Comparison of ENCODE assay signal across 24 cellular contexts in the genomic region with DNA sequence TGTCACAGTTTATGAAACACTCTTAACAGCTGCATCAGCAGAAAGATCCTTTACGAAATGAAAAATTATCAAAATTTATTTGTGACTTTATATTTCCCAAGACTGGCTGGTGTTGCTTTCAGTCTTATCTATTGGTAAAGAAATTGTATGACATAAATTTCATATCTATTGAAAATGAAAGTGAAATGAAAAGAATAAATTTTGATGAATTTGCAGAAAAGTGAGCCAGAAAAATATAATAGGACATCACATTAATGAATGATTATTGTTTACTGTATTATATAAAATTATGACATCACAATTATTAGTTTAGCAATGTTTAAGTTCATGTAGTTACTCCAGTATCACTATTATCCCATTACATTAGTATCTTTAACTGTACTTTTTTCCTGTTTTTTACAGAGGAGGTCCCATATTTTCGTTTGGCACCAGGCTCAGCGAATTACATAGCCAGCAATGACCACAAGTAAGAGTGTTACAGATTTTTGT.
"Had no signal": no experiment of that assay in that cellular context is flagged by ENCODE, and none has a peak within 500 bp of the region (broad histone marks: within the 10 kb centered on the region; RNA-seq: fewer than 3 reads in every experiment).

No MANE protein-coding gene starts in this region.

- H3K27ac Mint-ChIP-seq: nephron progenitor cell; stimulated activated naive B cell treated with anti-CD40 and anti-IgM and Interleukin-4, amounts not matched to agents 10 μg/mL and 1 μg/mL and 100 μg/mL, for 72 hours; stimulated activated naive CD8-positive, alpha-beta T cell treated with anti-CD3 and anti-CD28 coated beads, Interleukin-15, amount 100 ng/mL, for 72 hours had no signal

- H3K9me3 Mint-ChIP-seq: immature natural killer cell; naive B cell; nephron progenitor cell; stimulated activated naive B cell treated with anti-CD40 and anti-IgM and Interleukin-4, amounts not matched to agents 10 μg/mL and 1 μg/mL and 100 μg/mL, for 72 hours; stimulated activated naive CD8-positive, alpha-beta T cell treated with anti-CD3 and anti-CD28 coated beads, Interleukin-15, amount 100 ng/mL, for 72 hours had no signal

- H3K27me3 ChIP-seq: gastroesophageal sphincter, testis, tibial nerve, upper lobe of right lung, vagina had no signal

- H3K4me3 ChIP-seq: coronary artery, gastroesophageal sphincter, lung, psoas muscle, testis, tibial nerve, upper lobe of right lung, vagina had no signal

- H3K4me1 ChIP-seq: gastroesophageal sphincter, parathyroid adenoma, psoas muscle, testis, tibial nerve, upper lobe of right lung, vagina had no signal

- H3K27ac ChIP-seq: coronary artery, gastroesophageal sphincter, parathyroid adenoma, psoas muscle, testis, tibial nerve, upper lobe of right lung, vagina had no signal

- H3K79me2 ChIP-seq: parathyroid adenoma had no signal

- ATAC-seq: esophagus mucosa; gastroesophageal sphincter; left cardiac atrium; left ventricle myocardium superior; psoas muscle; sciatic nerve; stimulated activated naive B cell treated with anti-CD40 and anti-IgM and Interleukin-4, amounts not matched to agents 10 μg/mL and 1 μg/mL and 100 μg/mL, for 72 hours; stimulated activated naive CD8-positive, alpha-beta T cell treated with anti-CD3 and anti-CD28 coated beads, Interleukin-15, amount 100 ng/mL, for 72 hours; upper lobe of right lung had no signal

- H3K4me1 Mint-ChIP-seq: immature natural killer cell, naive B cell, nephron progenitor cell had no signal

- H3K27me3 Mint-ChIP-seq: stimulated activated naive B cell treated with anti-CD40 and anti-IgM and Interleukin-4, amounts not matched to agents 10 μg/mL and 1 μg/mL and 100 μg/mL, for 72 hours; stimulated activated naive CD8-positive, alpha-beta T cell treated with anti-CD3 and anti-CD28 coated beads, Interleukin-15, amount 100 ng/mL, for 72 hours had no signal

- H3K36me3 Mint-ChIP-seq: immature natural killer cell; naive B cell; stimulated activated naive B cell treated with anti-CD40 and anti-IgM and Interleukin-4, amounts not matched to agents 10 μg/mL and 1 μg/mL and 100 μg/mL, for 72 hours had no signal

- H2AFZ ChIP-seq: parathyroid adenoma had no signal

- H3K9ac ChIP-seq: parathyroid adenoma had no signal

- H3K9me3 ChIP-seq: gastroesophageal sphincter, psoas muscle, testis, tibial nerve, upper lobe of right lung, vagina had no signal

- H3K36me3 ChIP-seq: gastroesophageal sphincter, upper lobe of right lung, vagina had no signal

- H3K4me3 Mint-ChIP-seq: immature natural killer cell; naive B cell; nephron progenitor cell; stimulated activated naive B cell treated with anti-CD40 and anti-IgM and Interleukin-4, amounts not matched to agents 10 μg/mL and 1 μg/mL and 100 μg/mL, for 72 hours; stimulated activated naive CD8-positive, alpha-beta T cell treated with anti-CD3 and anti-CD28 coated beads, Interleukin-15, amount 100 ng/mL, for 72 hours had no signal

- DNase-seq: effector CD8-positive, alpha-beta T cell; immature natural killer cell; left cardiac atrium; left ventricle myocardium superior; mesenchymal stem cell; midbrain; naive B cell; nephron progenitor cell; psoas muscle; retina; stimulated activated CD4-positive, alpha-beta T cell treated with anti-CD3 and anti-CD28 coated beads, Interleukin-2, amount 100 ng/mL, for 24 hours; stimulated activated CD4-positive, alpha-beta T cell treated with anti-CD3 and anti-CD28 coated beads, Interleukin-4, amount 100 ng/mL, for 4 hours; stimulated activated naive B cell treated with anti-CD40 and anti-IgM and Interleukin-4, amounts not matched to agents 10 μg/mL and 1 μg/mL and 100 μg/mL, for 72 hours; stimulated activated naive CD8-positive, alpha-beta T cell treated with anti-CD3 and anti-CD28 coated beads, Interleukin-15, amount 100 ng/mL, for 72 hours; testis; upper lobe of right lung had no signal
